1 cellular context compared by ENCODE assay signal in the genomic region with DNA sequence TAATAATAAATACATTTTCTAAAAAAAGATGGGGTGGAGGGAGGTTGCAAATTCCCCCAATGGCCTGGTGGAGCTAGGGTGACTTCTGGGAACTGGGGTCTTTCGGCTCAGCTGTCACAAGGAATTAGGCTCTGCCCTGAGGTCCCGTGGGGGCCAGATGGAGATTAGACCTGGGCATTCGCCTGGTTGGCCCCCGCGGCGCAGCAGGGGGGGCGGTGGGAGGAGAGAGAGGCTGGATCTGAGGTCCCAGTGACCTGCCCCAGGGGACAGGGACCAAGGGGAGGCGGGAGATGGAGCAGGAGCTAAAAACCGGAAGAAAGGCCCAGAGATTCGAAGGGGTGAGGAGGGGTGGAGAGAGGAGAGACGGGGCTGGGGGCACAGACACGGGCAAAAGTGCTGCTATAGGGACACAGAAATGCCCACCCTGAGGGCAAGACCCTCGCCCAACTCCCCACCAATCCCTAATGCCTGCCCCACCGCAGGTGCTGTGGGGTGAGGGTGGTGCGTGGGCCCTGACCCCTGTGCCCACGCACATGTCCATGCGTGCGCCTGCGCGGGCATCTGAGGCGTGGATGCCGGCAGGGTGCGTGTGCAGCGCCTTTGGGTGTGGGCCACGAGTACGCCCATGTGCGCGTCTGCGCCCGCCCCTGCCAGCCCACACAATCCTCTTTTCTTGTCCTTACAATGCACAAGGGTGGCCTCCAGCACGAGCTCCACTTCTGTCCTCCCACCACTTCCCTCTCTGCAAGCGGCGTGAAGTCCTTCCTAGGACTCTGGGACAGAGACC.
TF ChIP-seq lines count a peak whose summit lies in the region.

No MANE protein-coding gene starts in this region.

TF ChIP-seq in HepG2, 621 proteins besides CTCF, POLR2A, EP300 and RAD21:
- TF ChIP-seq RXRA (CRISPR knock-in tag; IDR thresholded peaks at IDR 0.05) (no peak), AGO2 (optimal IDR thresholded peaks at IDR 0.05; ENCODE audit: low read depth, low read length) (peak; percentile 56), PAWR (CRISPR knock-in tag; IDR thresholded peaks at IDR 0.05; ENCODE audit: borderline replicate concordance) (no peak), RBFOX2 (IDR thresholded peaks at IDR 0.05; ENCODE audit: low read depth, low read length) (0 out of 2 replicates have a peak, but pooled peaks have one; percentile 41), AGO1 (IDR thresholded peaks at IDR 0.05; ENCODE audit: low read depth, low read length, poor library complexity, severe bottlenecking) (peak; percentile 54)
TF ChIP-seq in HepG2: peak in this region for 3.
